7 cellular contexts compared by ENCODE assay signal in the genomic region with DNA sequence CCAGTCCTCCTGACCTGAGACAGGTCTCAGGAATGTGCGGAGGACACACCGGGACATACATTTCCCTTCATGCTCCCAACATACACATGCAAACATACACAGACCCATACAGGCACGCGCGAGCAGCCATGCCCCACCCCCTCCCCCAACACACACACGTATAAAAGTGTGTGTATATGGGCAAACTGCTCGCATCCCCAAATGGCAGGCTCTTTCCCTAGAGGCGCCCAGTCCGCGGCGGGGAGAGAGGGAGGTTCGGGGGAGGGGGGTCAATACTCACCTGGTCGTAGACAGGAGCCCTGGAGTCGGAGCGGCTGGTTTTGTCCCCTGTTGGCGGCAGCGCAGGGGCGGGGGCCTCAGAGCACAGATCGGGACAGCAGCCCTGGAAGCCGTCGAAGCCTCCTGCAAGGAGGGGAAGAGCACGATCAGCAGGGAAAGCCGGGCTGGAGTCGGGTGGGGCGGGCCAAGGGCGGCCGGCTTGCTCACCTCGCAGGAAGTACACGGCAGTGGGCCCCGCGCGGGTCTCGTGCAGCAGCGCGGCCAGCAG. TPM values are rescaled to one million over a fixed set of nuclear protein-coding genes. Genes with fewer than 3 reads are reported as not detected.
DNase-seq lines count a peak whose midpoint lies in the region; TF ChIP-seq lines count a peak whose summit lies in the region.

No MANE protein-coding gene starts in this region.

- H3K9me3 ChIP-seq in HAP-1: no peaks in the 10 kb centered on the region
- no peaks in the 10 kb centered on the region for H3K9me3 ChIP-seq in breast epithelium
- no peaks in the 10 kb centered on the region for H3K9me3 ChIP-seq in muscle layer of colon (ENCODE audit: low read length)
- no peaks in the 10 kb centered on the region for H3K9me3 ChIP-seq in uterus

- H3K27ac ChIP-seq in breast epithelium (peak overlapping the region; percentile 88 to 89), muscle layer of colon (ENCODE audit: low read depth, low read length) (no peak overlapping the region), uterus (no peak overlapping the region)

- H3K36me3 ChIP-seq in HAP-1 (replicated peaks) (peaks cover 13% of the 10 kb centered on the region; the same call in 1 of the 2 replicates), breast epithelium (no peaks in the 10 kb centered on the region), muscle layer of colon (ENCODE audit: insufficient read depth, low read length) (no peaks in the 10 kb centered on the region), uterus (no peaks in the 10 kb centered on the region)

- peak; percentile 12 to 54 for DNase-seq in HAP-1 (ENCODE audit: low spot score in 2 of 2)
- peak; percentile 48 for DNase-seq in RPMI8226
- no peak for DNase-seq in breast epithelium (ENCODE audit: low spot score in 2 of 2)
- DNase-seq in uterus: no peak
- no peak for DNase-seq in NCI-H2196 treated with DMSO at 0.1 percent for 48 hours (lab: John Stamatoyannopoulos, UW; ENCODE audit: unreplicated experiment)
- no peak for DNase-seq in NCI-H82 treated with DMSO at 0.1 percent for 48 hours (lab: John Stamatoyannopoulos, UW; ENCODE audit: unreplicated experiment)

- H3K4me1 ChIP-seq in HAP-1 (peaks cover 12% of the 10 kb centered on the region), breast epithelium (peaks cover 11 to 22% of the 10 kb centered on the region in 2 donors), muscle layer of colon (ENCODE audit: insufficient read depth, low read length) (peaks cover 11% of the 10 kb centered on the region), uterus (no peaks in the 10 kb centered on the region)

- TF ChIP-seq CTCF in breast epithelium (IDR thresholded peaks at IDR 0.05) (no peak), uterus (IDR thresholded peaks at IDR 0.05) (no peak)

- H3K27me3 ChIP-seq in HAP-1 (ENCODE audit: low read depth) (no peaks in the 10 kb centered on the region), breast epithelium (no peaks in the 10 kb centered on the region), muscle layer of colon (ENCODE audit: control insufficient read depth in 1 of 2, insufficient read depth in 2 of 2, low read length in 2 of 2) (no peaks in the 10 kb centered on the region), uterus (no peaks in the 10 kb centered on the region)

- TF ChIP-seq POLR2A in breast epithelium (IDR thresholded peaks at IDR 0.05): no peak
- TF ChIP-seq POLR2A in uterus (IDR thresholded peaks at IDR 0.05): no peak

- no peak overlapping the region for H3K9ac ChIP-seq in muscle layer of colon (ENCODE audit: low read length)

- intact Hi-C loops in breast epithelium (cut with DNase I; ENCODE audit: low total_unique reads) (no loop called here), uterus (cut with DNase I; ENCODE audit: low total_unique reads) (no loop called here)

- H3K4me3 ChIP-seq in HAP-1 (peak overlapping the region; percentile 52), breast epithelium (peak overlapping the region; percentile 47 to 95 (median 69)), muscle layer of colon (ENCODE audit: low read depth in 1 of 2, low read length in 2 of 2) (peak overlapping the region; percentile 43 to 54), uterus (peak overlapping the region; percentile 24 to 47)

- in situ Hi-C loops in HAP-1 (cut with MboI; ENCODE audit: low sequenced_read_pairs): no loop called here

RNA-seq across cellular contexts. Expression of a gene that starts 0.7 kb away (rescaled TPM):
- total RNA-seq in breast epithelium (10 to 100 TPM in 2 of 3 donors, 1 to 10 TPM in 1; 1.9 to 57.5 (median 12.8) TPM), uterus (10 to 100 TPM in 1 of 4 donors, 1 to 10 TPM in 3; 2.4 to 33.3 (median 6.2) TPM)

RNA-seq across cellular contexts. Expression of a gene that starts 6.3 kb away (rescaled TPM):
- total RNA-seq in breast epithelium: under 1 TPM in 1 of 3 donors, not detected in 2; 0.32 TPM
- total RNA-seq in uterus: not detected

RNA-seq across cellular contexts. Expression of a gene that starts 28.2 kb away (rescaled TPM):
- total RNA-seq in breast epithelium (1 to 10 TPM; 1.3 to 1.6 (median 1.4) TPM), uterus (1 to 10 TPM in 2 of 4 donors, under 1 TPM in 1, not detected in 1; 0.51 to 5.4 (median 2.6) TPM)

Comparison
In these comparisons a context has a peak if more than half of its experiments do, and no peak if none do; other contexts are left out.
1. DNase-seq: peak in HAP-1 (2 of 2) and RPMI8226 (single experiment); none in breast epithelium (0 of 2), uterus (0 of 2), NCI-H2196 treated with DMSO at 0.1 percent for 48 hours (single experiment) and NCI-H82 treated with DMSO at 0.1 percent for 48 hours (single experiment).
2. H3K27ac ChIP-seq: peak in breast epithelium (2 of 2); none in muscle layer of colon (single experiment) and uterus (0 of 2).
3. Peak in every context shown above with its lines, with median percentiles within 50 percentile points of each other: H3K4me3 ChIP-seq.